In genomic region chr2:20106746-20107145, GRCh38 we compare ENCODE assay signal across 8 cellular contexts. TPM values are rescaled to one million over a fixed set of nuclear protein-coding genes. Genes with fewer than 3 reads are reported as not detected.
DNase-seq lines count a peak whose midpoint lies in the region; ATAC-seq, FAIRE-seq and TF ChIP-seq lines count a peak whose summit lies in the region.

No MANE protein-coding gene starts in this region.

- no peaks in the 10 kb centered on the region for H3K4me1 Mint-ChIP-seq in memory B cell

- peaks cover 24% of the 10 kb centered on the region for H3K27me3 Mint-ChIP-seq in memory B cell

- H3K9ac ChIP-seq in colonic mucosa (ENCODE audit: low read depth in 2 of 2, low read length in 2 of 2) = no peak overlapping the region

- peaks cover 3% of the 10 kb centered on the region for H3K9me3 Mint-ChIP-seq in memory B cell

- intact Hi-C loops in colonic mucosa (cut with DNase I) = loop anchor here (10.0 kb wide), 1 partner anchor 118 kb away; the partner anchor contains the start of gene SDC1

- H3K27ac Mint-ChIP-seq in memory B cell = no peak overlapping the region

- no peak overlapping the region for H3K4me3 ChIP-seq in colonic mucosa

- no peaks in the 10 kb centered on the region for H3K9me3 ChIP-seq in colonic mucosa

- no peak for DNase-seq in AG09319 (ENCODE audit: extremely low read depth, low read depth)
- peak; percentile 81 for DNase-seq in NCI-H69 (lab: John Stamatoyannopoulos, UW)
- peak; percentile 63 for DNase-seq in colonic mucosa
- DNase-seq in memory B cell (ENCODE audit: low spot score in 2 of 2) = no peak
- peak; percentile 73 for DNase-seq in urothelium cell line (ENCODE audit: low spot score)
- no peak for DNase-seq in GM19238 (ENCODE audit: insufficient read length, low spot score)

- H3K36me3 Mint-ChIP-seq in memory B cell = peaks cover 3% of the 10 kb centered on the region

- no peaks in the 10 kb centered on the region for H3K27me3 ChIP-seq in colonic mucosa

- no peaks in the 10 kb centered on the region for H3K36me3 ChIP-seq in colonic mucosa

- H3K27ac ChIP-seq in colonic mucosa = no peak overlapping the region

- peak; percentile 11 for TF ChIP-seq CTCF in AG09319 (IDR thresholded peaks at IDR 0.05; ENCODE audit: low read depth, low read length)
- TF ChIP-seq CTCF in colonic mucosa (IDR thresholded peaks at IDR 0.05) = peak; percentile 14

- no peak for FAIRE-seq in urothelium cell line (lab: Jason Lieb, UNC)

- peak overlapping the region; percentile 39 for H3K4me3 Mint-ChIP-seq in memory B cell

- peaks cover 4% of the 10 kb centered on the region for H3K4me1 ChIP-seq in colonic mucosa

- ATAC-seq in memory B cell (ENCODE audit: low read depth) (no peak), HG03439 (IDR thresholded peaks at IDR 0.05; ENCODE audit: unreplicated experiment) (no peak), GM21526 (IDR thresholded peaks at IDR 0.05; ENCODE audit: low FRiP score, unreplicated experiment) (no peak)

RNA-seq across cellular contexts. Expression of gene LAPTM4A, which starts 55.3 kb away (rescaled TPM):
- total RNA-seq in colonic mucosa = 100 to 1,000 TPM; 158 to 190 TPM

Comparison
In these comparisons a context has a peak if more than half of its experiments do, and no peak if none do; other contexts are left out.
1. DNase-seq: peak in NCI-H69 (single experiment), colonic mucosa (single experiment) and urothelium cell line (single experiment); none in AG09319 (single experiment), memory B cell (0 of 2) and GM19238 (single experiment).